27 cellular contexts compared by ENCODE assay signal in genomic region chr9:121758693-121759092, GRCh38.
"Had no signal": no experiment of that assay in that cellular context is flagged by ENCODE, and none has a peak within 500 bp of the region (broad histone marks: within the 10 kb centered on the region; RNA-seq: fewer than 3 reads in every experiment).

No MANE protein-coding gene starts in this region.

- ATAC-seq: activated CD4-positive, CD25-positive, alpha-beta regulatory T cell treated with anti-CD3 and anti-CD28 coated beads, Interleukin-2, amount 50 U/mL, for 24 hours; activated CD8-positive, alpha-beta T cell treated with anti-CD3 and anti-CD28 coated beads for 36 hours; activated T-cell treated with anti-CD3 and anti-CD28 coated beads, Interleukin-2, amount 50 U/mL, for 4 hours; activated T-helper 17 cell treated with anti-CD3 and anti-CD28 coated beads, Interleukin-2, amount 50 U/mL, for 72 hours; effector memory CD8-positive, alpha-beta T cell; foreskin keratinocyte; gastroesophageal sphincter; heart right ventricle had no signal

- H3K4me3 ChIP-seq: coronary artery, esophagus muscularis mucosa, gastroesophageal sphincter, heart right ventricle had no signal

- H3K27ac ChIP-seq: brain microvascular endothelial cell, coronary artery, esophagus muscularis mucosa, foreskin keratinocyte, gastroesophageal sphincter, WERI-Rb-1 had no signal

- DNase-seq: activated B cell treated with CpG ODN at 0.5 μM for 24 hours; activated CD4-positive, alpha-beta T cell treated with anti-CD3 and anti-CD28 coated beads for 48 hours; activated CD4-positive, alpha-beta T cell treated with anti-CD3 and anti-CD28 coated beads, Interleukin-2, amount 50 U/mL, for 1 hour; activated CD4-positive, alpha-beta T cell treated with anti-CD3 and anti-CD28 coated beads, Interleukin-2, amount 50 U/mL, for 48 hours; activated CD8-positive, alpha-beta memory T cell treated with anti-CD3 and anti-CD28 coated beads for 24 hours; activated CD8-positive, alpha-beta T cell treated with anti-CD3 and anti-CD28 coated beads for 36 hours; activated effector memory CD4-positive, alpha-beta T cell treated with Interleukin-2 at 50 U/mL for 16 hours; activated gamma-delta T cell treated with Interleukin-2 at 50 U/mL for 16 hours; activated naive CD4-positive, alpha-beta T cell treated with anti-CD3 and anti-CD28 coated beads, Interleukin-2, amount 50 U/mL, for 16 hours; activated naive CD4-positive, alpha-beta T cell treated with Interleukin-2 at 50 U/mL for 16 hours; activated T-cell treated with anti-CD3 and anti-CD28 coated beads, Interleukin-2, amount 50 U/mL, for 4 hours; amniotic stem cell; anterior cingulate cortex; brain microvascular endothelial cell; central memory CD4-positive, alpha-beta T cell; effector CD4-positive, alpha-beta T cell; effector memory CD8-positive, alpha-beta T cell; erythroblast; foreskin keratinocyte; heart right ventricle; T-helper 2 cell; WERI-Rb-1 had no signal

- H3K9me3 ChIP-seq: esophagus muscularis mucosa, gastroesophageal sphincter, heart right ventricle had no signal

- H3K27me3 ChIP-seq: brain microvascular endothelial cell, esophagus muscularis mucosa, foreskin keratinocyte, gastroesophageal sphincter, heart right ventricle had no signal
